In genomic region chr2:85356186-85356585, GRCh38 we compare ENCODE assay signal across 15 cellular contexts. TPM values are rescaled to one million over a fixed set of nuclear protein-coding genes. Genes with fewer than 3 reads are reported as not detected.
DNase-seq lines count a peak whose midpoint lies in the region; ATAC-seq, FAIRE-seq and TF ChIP-seq lines count a peak whose summit lies in the region.
"Had no signal": no experiment of that assay in that cellular context is flagged by ENCODE, and none has a peak within 500 bp of the region (broad histone marks: within the 10 kb centered on the region; RNA-seq: fewer than 3 reads in every experiment).

No MANE protein-coding gene starts in this region.

- peak overlapping the region in 1 of 8 donors; percentile 94 for H3K27ac Mint-ChIP-seq in CD8-positive, alpha-beta memory T cell
- no peak overlapping the region for H3K27ac Mint-ChIP-seq in astrocyte (ENCODE audit: unreplicated experiment)

- peaks cover 47 to 74% (median 58%) of the 10 kb centered on the region in 3 donors for H3K4me1 Mint-ChIP-seq in CD8-positive, alpha-beta memory T cell
- H3K4me1 Mint-ChIP-seq in astrocyte (ENCODE audit: low read depth, unreplicated experiment) = peaks cover 11% of the 10 kb centered on the region

- CTCF ChIA-PET in CD8-positive, alpha-beta memory T cell (lab: Charles Lee) = interaction anchor here (1.4 kb wide), 1 partner anchor 183 kb away, joined by 3 read pairs; the partner anchor contains the start of gene MAT2A

- peaks cover 4 to 61% (median 10%) of the 10 kb centered on the region in 3 donors for H3K36me3 Mint-ChIP-seq in CD8-positive, alpha-beta memory T cell
- H3K36me3 Mint-ChIP-seq in astrocyte (ENCODE audit: low read depth, unreplicated experiment) = peaks cover 6% of the 10 kb centered on the region

- no peak for DNase-seq in CD8-positive, alpha-beta memory T cell
- DNase-seq in astrocyte (ENCODE audit: low read depth) = no peak
- DNase-seq in upper lobe of left lung = no peak
- no peak for DNase-seq in NCI-H2029 treated with DMSO at 0.1 percent for 48 hours (lab: John Stamatoyannopoulos, UW)
- DNase-seq: HFFc6, MG63, NCI-H1105 treated with DMSO at 0.1 percent for 48 hours, NCI-H187, NCI-H446, PC-3 had no signal

- H3K27me3 ChIP-seq in BLaER1 (no peaks in the 10 kb centered on the region), astrocyte (ENCODE audit: insufficient read depth, low read length) (no peaks in the 10 kb centered on the region), neural cell (ENCODE audit: insufficient read depth, low read depth, low read length) (no peaks in the 10 kb centered on the region), upper lobe of left lung (no peaks in the 10 kb centered on the region)
- no peaks in the 10 kb centered on the region for H3K27me3 ChIP-seq in CD8-positive, alpha-beta memory T cell (ENCODE audit: insufficient read depth, low read length, poor library complexity, severe bottlenecking)
- H3K27me3 ChIP-seq: MG63 had no signal

- TF ChIP-seq EP300 in neural cell (conservative IDR thresholded peaks at IDR 0.05; ENCODE audit: poor library complexity, severe bottlenecking) (no peak), upper lobe of left lung (IDR thresholded peaks at IDR 0.05) (no peak)

- no peak for TF ChIP-seq CTCF in astrocyte (IDR thresholded peaks at IDR 0.05; ENCODE audit: insufficient read depth, low read depth, low read length)
- TF ChIP-seq CTCF in neural cell (IDR thresholded peaks at IDR 0.05; ENCODE audit: poor library complexity, severe bottlenecking) = no peak
- TF ChIP-seq CTCF in upper lobe of left lung (IDR thresholded peaks at IDR 0.05) = no peak

- POLR2A ChIA-PET in CD8-positive, alpha-beta memory T cell (lab: Charles Lee) = no interaction called here

- H3K4me2 ChIP-seq in BLaER1 (peak overlapping the region; percentile 90; the same call in 1 of the 2 replicates), astrocyte (ENCODE audit: low read length) (no peak overlapping the region), neural cell (ENCODE audit: low read length) (no peak overlapping the region)

- H3K27ac ChIP-seq in BLaER1 (no peak overlapping the region), astrocyte (ENCODE audit: low read depth, low read length) (no peak overlapping the region), neural cell (ENCODE audit: low read length) (no peak overlapping the region), upper lobe of left lung (no peak overlapping the region)
- no peak overlapping the region for H3K27ac ChIP-seq in CD8-positive, alpha-beta memory T cell (ENCODE audit: low read depth, low read length)

- no peak for TF ChIP-seq POLR2A in upper lobe of left lung (IDR thresholded peaks at IDR 0.05)

- ATAC-seq in GM18907 (IDR thresholded peaks at IDR 0.05; ENCODE audit: unreplicated experiment) = no peak
- ATAC-seq in upper lobe of left lung (ENCODE audit: low FRiP score in 2 of 2) = no peak
- ATAC-seq: K562, PC-3 had no signal

- no peak overlapping the region for H3K9ac ChIP-seq in BLaER1
- no peak overlapping the region for H3K9ac ChIP-seq in astrocyte (ENCODE audit: low read length)
- H3K9ac ChIP-seq in neural cell (ENCODE audit: low read length) = no peak overlapping the region

- H2AFZ ChIP-seq in astrocyte (ENCODE audit: low read depth, low read length) (no peak overlapping the region), neural cell (ENCODE audit: low read depth, low read length) (no peak overlapping the region)

- H4K20me1 ChIP-seq in BLaER1 = no peaks in the 10 kb centered on the region
- H4K20me1 ChIP-seq in astrocyte (ENCODE audit: insufficient read depth, low read length) = peaks cover 11% of the 10 kb centered on the region
- no peaks in the 10 kb centered on the region for H4K20me1 ChIP-seq in neural cell (ENCODE audit: insufficient read depth)

- H3K4me1 ChIP-seq in BLaER1 (peaks cover 35% of the 10 kb centered on the region), astrocyte (ENCODE audit: insufficient read depth, low read length) (peaks cover 9% of the 10 kb centered on the region), upper lobe of left lung (peaks cover 22 to 50% (median 28%) of the 10 kb centered on the region in 4 donors)
- peaks cover 28% of the 10 kb centered on the region for H3K4me1 ChIP-seq in CD8-positive, alpha-beta memory T cell (ENCODE audit: insufficient read depth, low read length)

- H3K9me2 ChIP-seq in neural cell (ENCODE audit: insufficient read depth, low read length) = no peaks in the 10 kb centered on the region

- H3K4me3 ChIP-seq in BLaER1 = no peak overlapping the region
- no peak overlapping the region for H3K4me3 ChIP-seq in CD8-positive, alpha-beta memory T cell (ENCODE audit: low read length)
- H3K4me3 ChIP-seq in astrocyte (ENCODE audit: insufficient read depth, low read depth, low read length) = no peak overlapping the region
- peak overlapping the region; percentile 85 for H3K4me3 ChIP-seq in neural cell (ENCODE audit: low read length)
- H3K4me3 ChIP-seq in upper lobe of left lung = no peak overlapping the region

- peak overlapping the region in 4 of 7 donors; percentile 18 to 100 (median 98) for H3K4me3 Mint-ChIP-seq in CD8-positive, alpha-beta memory T cell
- H3K4me3 Mint-ChIP-seq in astrocyte (ENCODE audit: unreplicated experiment) = peak overlapping the region; percentile 20

- 88 to 90% methylated on average over 2 of the region's 2 CpGs for WGBS in upper lobe of left lung, 2 donors

- FAIRE-seq in astrocyte (lab: Jason Lieb, UNC) = no peak
- FAIRE-seq: HTR-8/SVneo, K562 had no signal

- H3K9me3 ChIP-seq in BLaER1 (no peaks in the 10 kb centered on the region), astrocyte (ENCODE audit: insufficient read depth, low read depth, low read length) (no peaks in the 10 kb centered on the region), neural cell (ENCODE audit: low read length) (no peaks in the 10 kb centered on the region), upper lobe of left lung (no peaks in the 10 kb centered on the region)
- no peaks in the 10 kb centered on the region for H3K9me3 ChIP-seq in CD8-positive, alpha-beta memory T cell (ENCODE audit: low read length)
- H3K9me3 ChIP-seq: MG63 had no signal

- H3F3A ChIP-seq in neural cell (ENCODE audit: insufficient read depth, low read length, poor library complexity, severe bottlenecking) = no peaks in the 10 kb centered on the region

- no peaks in the 10 kb centered on the region for H3K9me3 Mint-ChIP-seq in CD8-positive, alpha-beta memory T cell
- no peaks in the 10 kb centered on the region for H3K9me3 Mint-ChIP-seq in astrocyte (ENCODE audit: unreplicated experiment)
- H3K9me3 Mint-ChIP-seq: HFFc6 had no signal

- peaks cover 52% of the 10 kb centered on the region for H3K36me3 ChIP-seq in BLaER1
- peaks cover 4% of the 10 kb centered on the region for H3K36me3 ChIP-seq in CD8-positive, alpha-beta memory T cell (ENCODE audit: insufficient read depth, low read length)
- H3K36me3 ChIP-seq in astrocyte (ENCODE audit: insufficient read depth, low read length) = peaks cover 3% of the 10 kb centered on the region
- H3K36me3 ChIP-seq in neural cell (ENCODE audit: insufficient read depth, low read length) = no peaks in the 10 kb centered on the region
- H3K36me3 ChIP-seq in upper lobe of left lung = peaks cover 0 to 38% (median 14%) of the 10 kb centered on the region in 4 donors

- H3K79me2 ChIP-seq in astrocyte (ENCODE audit: insufficient read depth, low read length) = peaks cover 37% of the 10 kb centered on the region
- H3K79me2 ChIP-seq in neural cell (replicated peaks; ENCODE audit: insufficient read depth, low read length) = peaks cover 4% of the 10 kb centered on the region

- TF ChIP-seq RAD21 in neural cell (conservative IDR thresholded peaks at IDR 0.05) = no peak

- H3K27me3 Mint-ChIP-seq in CD8-positive, alpha-beta memory T cell = no peaks in the 10 kb centered on the region
- H3K27me3 Mint-ChIP-seq in astrocyte (ENCODE audit: low read depth, unreplicated experiment) = no peaks in the 10 kb centered on the region

TF ChIP-seq in neural cell, 6 proteins besides CTCF, POLR2A, EP300 and RAD21 (continues in another document):
- no peak for TF ChIP-seq TAF1 (IDR thresholded peaks at IDR 0.05; ENCODE audit: low read depth)
- TF ChIP-seq MXI1 (conservative IDR thresholded peaks at IDR 0.05; ENCODE audit: poor library complexity, severe bottlenecking) = no peak
- no peak for TF ChIP-seq SMC3 (conservative IDR thresholded peaks at IDR 0.05; ENCODE audit: poor library complexity)

RNA-seq across cellular contexts. Expression of gene ELMOD3, which starts 1.6 kb away (rescaled TPM):
- total RNA-seq in CD8-positive, alpha-beta memory T cell = 10 to 100 TPM; 13.6 to 14.4 TPM
- 12.2 TPM for polyA plus RNA-seq in CD8-positive, alpha-beta memory T cell
- total RNA-seq in astrocyte (11.2 and 11.7 TPM in 2 replicates), upper lobe of left lung (10 to 100 TPM; 13.2 to 82.8 (median 24.1) TPM)
- 39.7 and 52.6 TPM in 2 replicates for polyA plus RNA-seq in neural cell
- 29.5 and 35.5 TPM in 2 replicates for polyA minus RNA-seq in neural cell

RNA-seq across cellular contexts. Expression of gene RETSAT, which starts 1.9 kb away (rescaled TPM):
- 10 to 100 TPM; 33.4 to 36.0 TPM for total RNA-seq in CD8-positive, alpha-beta memory T cell
- polyA plus RNA-seq in CD8-positive, alpha-beta memory T cell = 23.7 TPM
- total RNA-seq in astrocyte = 38.2 and 38.5 TPM in 2 replicates
- 10.9 and 13.3 TPM in 2 replicates for polyA plus RNA-seq in neural cell
- polyA minus RNA-seq in neural cell = 12.3 and 14.4 TPM in 2 replicates
- total RNA-seq in upper lobe of left lung = 10 to 100 TPM; 36.7 to 81.5 (median 57.9) TPM

RNA-seq across cellular contexts. Expression of gene TGOLN2, which starts 28.4 kb away (rescaled TPM):
- 10 to 100 TPM; 93.4 to 95.6 TPM for total RNA-seq in CD8-positive, alpha-beta memory T cell
- 55.9 TPM for polyA plus RNA-seq in CD8-positive, alpha-beta memory T cell
- total RNA-seq in astrocyte (86.7 and 90.8 TPM in 2 replicates), upper lobe of left lung (100 to 1,000 TPM; 128 to 172 (median 147) TPM)
- 22.7 and 29.4 TPM in 2 replicates for polyA plus RNA-seq in neural cell
- polyA minus RNA-seq in neural cell = 47.2 and 47.5 TPM in 2 replicates

RNA-seq across cellular contexts. Expression of gene CAPG, which starts 54.0 kb away (rescaled TPM):
- total RNA-seq in CD8-positive, alpha-beta memory T cell = 10 to 100 TPM; 22.3 to 22.8 TPM
- 36.0 TPM for polyA plus RNA-seq in CD8-positive, alpha-beta memory T cell
- total RNA-seq in astrocyte = 59.3 and 68.2 TPM in 2 replicates
- polyA plus RNA-seq in neural cell = not detected in 2 replicates
- not detected in 2 replicates for polyA minus RNA-seq in neural cell
- 100 to 1,000 TPM; 169 to 611 (median 375) TPM for total RNA-seq in upper lobe of left lung
